ENCODE assay signal across 1 cellular context in genomic region chr12:121930862-121931261, GRCh38.
TF ChIP-seq lines count a peak whose summit lies in the region.

No MANE protein-coding gene starts in this region.

TF ChIP-seq in K562, 482 proteins besides CTCF, POLR2A, EP300 and RAD21 (continued from another document):
- no peak for TF ChIP-seq CEBPG (CRISPR knock-in tag; IDR thresholded peaks at IDR 0.05)
- 0 out of 4 replicates have a peak, but pooled peaks of 1 of the 2 experiments have one; percentile 9 for TF ChIP-seq CEBPG (tag; conservative IDR thresholded peaks at IDR 0.05 in 1 of 2, IDR thresholded peaks at IDR 0.05 in 1 of 2)
- TF ChIP-seq TCF3 (CRISPR knock-in tag; IDR thresholded peaks at IDR 0.05), result no peak
- TF ChIP-seq EP400 (IDR thresholded peaks at IDR 0.05), result no peak
